In genomic region chr3:112314618-112315017, GRCh38 we compare ENCODE assay signal across 32 cellular contexts. TPM values are rescaled to one million over a fixed set of nuclear protein-coding genes. Genes with fewer than 3 reads are reported as not detected.
"Had no signal": no experiment of that assay in that cellular context is flagged by ENCODE, and none has a peak within 500 bp of the region (broad histone marks: within the 10 kb centered on the region; RNA-seq: fewer than 3 reads in every experiment).

No MANE protein-coding gene starts in this region.

- DNase-seq: activated CD4-positive, alpha-beta T cell treated with anti-CD3 and anti-CD28 coated beads for 48 hours; activated CD4-positive, alpha-beta T cell treated with anti-CD3 and anti-CD28 coated beads, Interleukin-2, amount 50 U/mL, for 48 hours; activated CD8-positive, alpha-beta memory T cell treated with anti-CD3 and anti-CD28 coated beads for 24 hours; activated effector memory CD4-positive, alpha-beta T cell treated with anti-CD3 and anti-CD28 coated beads, Interleukin-2, amount 50 U/mL, for 16 hours; activated naive CD4-positive, alpha-beta T cell treated with anti-CD3 and anti-CD28 coated beads for 36 hours; activated naive CD8-positive, alpha-beta T cell treated with anti-CD3 and anti-CD28 coated beads for 36 hours; cortex of kidney; esophagus squamous epithelium; foreskin melanocyte; heart right ventricle; islet precursor cell; left colon; midbrain; naive thymus-derived CD4-positive, alpha-beta T cell; nucleus accumbens; pancreas; psoas muscle; stimulated activated CD4-positive, alpha-beta T cell treated with anti-CD3 and anti-CD28 coated beads, Interleukin-15, amount 100 ng/mL, for 24 hours; stimulated activated CD4-positive, alpha-beta T cell treated with anti-CD3 and anti-CD28 coated beads, Interleukin-2, amount 100 ng/mL, for 24 hours; stimulated activated naive B cell treated with anti-CD40 and anti-IgM and Interleukin-4, amounts not matched to agents 10 μg/mL and 1 μg/mL and 100 μg/mL, for 72 hours; stomach; T-helper 1 cell; thyroid gland; upper lobe of left lung had no signal

- H3K4me1 Mint-ChIP-seq: activated naive CD8-positive, alpha-beta T cell treated with anti-CD3 and anti-CD28 coated beads for 36 hours had no signal

- H3K27ac Mint-ChIP-seq: activated naive CD4-positive, alpha-beta T cell treated with anti-CD3 and anti-CD28 coated beads for 36 hours; activated naive CD8-positive, alpha-beta T cell treated with anti-CD3 and anti-CD28 coated beads for 36 hours; activated T-helper 1 cell treated with anti-CD3 and anti-CD28 coated beads, Interleukin-12 subunit alpha, Interleukin-12 subunit beta, Interleukin-2, Interleukin-4 antibody, amounts not matched to agents 30 ng/mL and 10 ng/mL and 1 ng/mL, durations not matched to agents 14 hours and 24 hours and 36 hours; brain; naive thymus-derived CD4-positive, alpha-beta T cell; stimulated activated naive B cell treated with anti-CD40 and anti-IgM and Interleukin-4, amounts not matched to agents 10 μg/mL and 1 μg/mL and 100 μg/mL, for 72 hours; T-helper 2 cell treated with Interferon-gamma antibody and Interleukin-4, amounts not matched to agents 5 μg/mL and 100 μg/mL, for 36 hours had no signal

- H3K4me3 ChIP-seq: ascending aorta, esophagus squamous epithelium, heart right ventricle, pancreas, psoas muscle, stomach, thyroid gland, upper lobe of left lung had no signal

- ATAC-seq: heart right ventricle; left colon; naive thymus-derived CD4-positive, alpha-beta T cell; pancreas; psoas muscle; stimulated activated naive B cell treated with anti-CD40 and anti-IgM and Interleukin-4, amounts not matched to agents 10 μg/mL and 1 μg/mL and 100 μg/mL, for 72 hours had no signal

- H3K9me3 ChIP-seq: ascending aorta, esophagus squamous epithelium, pancreas, thyroid gland had no signal

- H3K4me3 Mint-ChIP-seq: activated naive CD4-positive, alpha-beta T cell treated with anti-CD3 and anti-CD28 coated beads for 36 hours; activated naive CD8-positive, alpha-beta T cell treated with anti-CD3 and anti-CD28 coated beads for 36 hours; activated T-helper 1 cell treated with anti-CD3 and anti-CD28 coated beads, Interleukin-12 subunit alpha, Interleukin-12 subunit beta, Interleukin-2, Interleukin-4 antibody, amounts not matched to agents 30 ng/mL and 10 ng/mL and 1 ng/mL, durations not matched to agents 14 hours and 24 hours and 36 hours; brain; naive thymus-derived CD4-positive, alpha-beta T cell; neural crest cell; stimulated activated naive B cell treated with anti-CD40 and anti-IgM and Interleukin-4, amounts not matched to agents 10 μg/mL and 1 μg/mL and 100 μg/mL, for 72 hours; T-helper 2 cell treated with Interferon-gamma antibody and Interleukin-4, amounts not matched to agents 5 μg/mL and 100 μg/mL, for 36 hours had no signal

- H3K4me1 ChIP-seq: ascending aorta, pancreas, psoas muscle, stomach had no signal

- H3K27me3 ChIP-seq: ascending aorta, esophagus squamous epithelium, heart right ventricle, pancreas, stomach, thyroid gland, upper lobe of left lung had no signal

- H3K27ac ChIP-seq: ascending aorta, epithelial cell of prostate, esophagus squamous epithelium, heart right ventricle, pancreas, psoas muscle, stomach, thyroid gland, upper lobe of left lung had no signal

- H3K36me3 ChIP-seq: ascending aorta, esophagus squamous epithelium, heart right ventricle, pancreas, stomach, thyroid gland, upper lobe of left lung had no signal

- H3K27me3 Mint-ChIP-seq: activated naive CD8-positive, alpha-beta T cell treated with anti-CD3 and anti-CD28 coated beads for 36 hours; brain; stimulated activated naive B cell treated with anti-CD40 and anti-IgM and Interleukin-4, amounts not matched to agents 10 μg/mL and 1 μg/mL and 100 μg/mL, for 72 hours had no signal

RNA-seq across cellular contexts. Expression of gene SLC9C1, which starts 20.6 kb away (rescaled TPM):
- total RNA-seq: activated naive CD4-positive, alpha-beta T cell treated with anti-CD3 and anti-CD28 coated beads for 36 hours; activated naive CD8-positive, alpha-beta T cell treated with anti-CD3 and anti-CD28 coated beads for 36 hours; activated T-helper 1 cell treated with anti-CD3 and anti-CD28 coated beads, Interleukin-12 subunit alpha, Interleukin-12 subunit beta, Interleukin-2, Interleukin-4 antibody, amounts not matched to agents 30 ng/mL and 10 ng/mL and 1 ng/mL, durations not matched to agents 14 hours and 24 hours and 36 hours; esophagus squamous epithelium; glomerular endothelial cell; naive thymus-derived CD4-positive, alpha-beta T cell; upper lobe of left lung had no signal
- polyA plus RNA-seq: liver, stomach had no signal
